In the genomic region with DNA sequence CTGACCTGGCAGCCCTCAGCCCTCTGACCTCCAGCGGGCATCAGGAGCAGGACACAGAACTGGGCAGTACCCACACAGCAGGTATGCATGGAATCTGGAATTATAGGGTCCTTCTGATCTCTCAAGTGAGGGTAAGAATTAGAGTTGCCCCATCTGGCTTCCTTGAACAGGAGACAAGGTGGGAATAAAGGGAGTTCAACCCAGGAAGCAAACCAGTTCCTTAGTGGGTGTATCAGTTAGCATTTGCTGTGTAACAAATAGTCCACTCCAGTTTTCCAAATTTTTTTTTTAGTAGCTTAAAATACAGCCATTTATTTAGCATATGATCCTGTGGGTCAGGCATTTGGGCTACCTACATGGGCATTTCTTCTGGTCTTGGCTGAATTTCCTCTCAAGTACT, we compare ENCODE assay signal across 33 cellular contexts.
"Had no signal": no experiment of that assay in that cellular context is flagged by ENCODE, and none has a peak within 500 bp of the region (broad histone marks: within the 10 kb centered on the region; RNA-seq: fewer than 3 reads in every experiment).

No MANE protein-coding gene starts in this region.

- H3K9me3 ChIP-seq: MG63 had no signal

- H3K27ac ChIP-seq: WERI-Rb-1 had no signal

- H3K4me3 ChIP-seq: MG63 had no signal

- H3K4me3 Mint-ChIP-seq: activated CD4-positive, alpha-beta T cell treated with anti-CD3 and anti-CD28 coated beads, Interleukin-2, amount 10 ng/mL, durations not matched to agents 24 days and 14 days; activated CD8-positive, alpha-beta T cell treated with anti-CD3 and anti-CD28 coated beads for 36 hours; activated naive CD8-positive, alpha-beta T cell; activated naive CD8-positive, alpha-beta T cell treated with anti-CD3 and anti-CD28 coated beads, Interleukin-2, amount 50 U/mL, for 24 hours; activated T-cell treated with anti-CD3 and anti-CD28 coated beads, Interleukin-2, amount 50 U/mL, for 24 hours; brain; T-cell had no signal

- DNase-seq: activated CD4-positive, alpha-beta T cell treated with anti-CD3 and anti-CD28 coated beads for 1 hour; activated CD4-positive, alpha-beta T cell treated with anti-CD3 and anti-CD28 coated beads, Interleukin-2, amount 10 ng/mL, durations not matched to agents 24 days and 14 days; activated CD4-positive, alpha-beta T cell treated with anti-CD3 and anti-CD28 coated beads, Interleukin-2, amount 50 U/mL, for 4 hours; activated CD4-positive, CD25-positive, alpha-beta regulatory T cell; activated CD8-positive, alpha-beta T cell treated with anti-CD3 and anti-CD28 coated beads for 36 hours; activated gamma-delta T cell; activated naive CD4-positive, alpha-beta T cell treated with Interleukin-2 at 50 U/mL for 16 hours; activated naive CD8-positive, alpha-beta T cell treated with anti-CD3 and anti-CD28 coated beads, Interleukin-2, amount 50 U/mL, for 24 hours; activated T-cell treated with anti-CD3 and anti-CD28 coated beads, Interleukin-2, amount 50 U/mL, for 24 hours; anterior cingulate cortex; caudate nucleus; cerebellar nuclear complex; Kasumi-1; KG1; MG63; NCI-H1048; NCI-H1105 treated with DMSO at 0.1 percent for 48 hours; NCI-H1436; NCI-H1694; NCI-H1930; NCI-H2081 treated with DMSO at 0.1 percent for 48 hours; NCI-H226; NCI-H524 treated with DMSO at 0.1 percent for 48 hours; SHP77 treated with DMSO at 0.1 percent for 48 hours; T-cell; T-helper 2 cell; T-helper 9 cell; WERI-Rb-1 had no signal

- ATAC-seq: activated CD8-positive, alpha-beta T cell treated with anti-CD3 and anti-CD28 coated beads for 36 hours; activated naive CD8-positive, alpha-beta T cell treated with anti-CD3 and anti-CD28 coated beads, Interleukin-2, amount 50 U/mL, for 24 hours; Panc1; SK-N-SH treated with all-trans-retinoic acid at 6 μM for 48 hours; T-cell had no signal

- H3K9me3 Mint-ChIP-seq: activated CD4-positive, alpha-beta T cell treated with anti-CD3 and anti-CD28 coated beads, Interleukin-2, amount 10 ng/mL, durations not matched to agents 24 days and 14 days; activated CD8-positive, alpha-beta T cell treated with anti-CD3 and anti-CD28 coated beads for 36 hours; activated naive CD8-positive, alpha-beta T cell treated with anti-CD3 and anti-CD28 coated beads, Interleukin-2, amount 50 U/mL, for 24 hours; activated T-cell treated with anti-CD3 and anti-CD28 coated beads, Interleukin-2, amount 50 U/mL, for 24 hours; activated T-helper 2 cell treated with anti-CD3 and anti-CD28 coated beads, Interferon-gamma antibody, Interleukin-2, Interleukin-4, amounts not matched to agents 10 μg/mL and 5 μg/mL and 100 μg/mL, durations not matched to agents 14 hours and 24 hours and 36 hours; T-cell had no signal

- H3K4me1 Mint-ChIP-seq: activated CD4-positive, alpha-beta T cell treated with anti-CD3 and anti-CD28 coated beads, Interleukin-2, amount 10 ng/mL, durations not matched to agents 24 days and 14 days; brain had no signal

- H3K27ac Mint-ChIP-seq: activated CD8-positive, alpha-beta T cell treated with anti-CD3 and anti-CD28 coated beads for 36 hours; activated naive CD8-positive, alpha-beta T cell; activated naive CD8-positive, alpha-beta T cell treated with anti-CD3 and anti-CD28 coated beads, Interleukin-2, amount 50 U/mL, for 24 hours; activated T-cell treated with anti-CD3 and anti-CD28 coated beads, Interleukin-2, amount 50 U/mL, for 24 hours; activated T-helper 2 cell treated with anti-CD3 and anti-CD28 coated beads, Interferon-gamma antibody, Interleukin-2, Interleukin-4, amounts not matched to agents 10 μg/mL and 5 μg/mL and 100 μg/mL, durations not matched to agents 14 hours and 24 hours and 36 hours; brain had no signal

- H3K27me3 Mint-ChIP-seq: activated CD4-positive, alpha-beta T cell treated with anti-CD3 and anti-CD28 coated beads, Interleukin-2, amount 10 ng/mL, durations not matched to agents 24 days and 14 days; activated CD8-positive, alpha-beta T cell treated with anti-CD3 and anti-CD28 coated beads for 36 hours; activated naive CD8-positive, alpha-beta T cell; activated naive CD8-positive, alpha-beta T cell treated with anti-CD3 and anti-CD28 coated beads, Interleukin-2, amount 50 U/mL, for 24 hours; activated T-cell treated with anti-CD3 and anti-CD28 coated beads, Interleukin-2, amount 50 U/mL, for 24 hours; brain; T-cell had no signal
